Comparison of ENCODE assay signal across 15 cellular contexts in the genomic region with DNA sequence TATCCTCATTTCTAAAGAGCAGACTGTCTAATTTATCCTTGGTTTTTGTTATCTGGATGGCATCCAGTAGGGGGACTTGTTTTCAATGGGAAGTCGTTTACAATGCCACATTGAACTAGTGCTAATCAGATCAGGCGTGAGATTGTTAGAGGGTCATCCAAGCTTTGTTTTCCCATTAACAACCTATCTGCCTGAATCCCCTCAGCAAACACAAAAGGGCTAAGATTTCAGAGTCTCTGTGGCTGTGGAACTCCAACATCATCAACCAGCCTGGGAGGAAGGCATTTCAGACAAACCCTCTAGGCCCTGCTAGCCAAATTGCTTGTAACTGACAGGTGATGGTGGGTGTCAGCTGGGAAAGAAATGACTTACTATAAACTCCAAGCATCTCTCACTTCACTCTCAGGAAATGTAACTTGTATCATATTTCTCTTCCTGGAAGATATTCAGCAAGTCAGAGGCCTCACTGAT. TPM values are rescaled to one million over a fixed set of nuclear protein-coding genes. Genes with fewer than 3 reads are reported as not detected.
DNase-seq lines count a peak whose midpoint lies in the region; ATAC-seq, FAIRE-seq and TF ChIP-seq lines count a peak whose summit lies in the region.
"Had no signal": no experiment of that assay in that cellular context is flagged by ENCODE, and none has a peak within 500 bp of the region (broad histone marks: within the 10 kb centered on the region; RNA-seq: fewer than 3 reads in every experiment).

No MANE protein-coding gene starts in this region.

- H4K20me1 ChIP-seq in H1 (replicated peaks in 1 of 2; ENCODE audit: control insufficient read depth in 1 of 2, insufficient read depth in 2 of 2, low read length in 2 of 2) = no peaks in the 10 kb centered on the region
- H4K20me1 ChIP-seq: BLaER1 treated with 17β-estradiol and CSF1 and Interleukin-3, amounts not matched to agents 10 nM and 100 nM had no signal

- no peaks in the 10 kb centered on the region for H3K79me1 ChIP-seq in H1 (ENCODE audit: low read depth, low read length)

- no peak overlapping the region for H2AK5ac ChIP-seq in H1 (ENCODE audit: low read depth, low read length)

- POLR2A ChIA-PET in H1 (lab: Charles Lee; ENCODE audit: partially characterized antibody) = interaction anchor here (1.1 kb wide), 1 partner anchor 9 kb away, joined by 3 read pairs; no protein-coding TSS in a partner anchor

- ATAC-seq in upper lobe of right lung = no peak

- H4K8ac ChIP-seq in H1 (ENCODE audit: extremely low read depth, insufficient read depth, low read length) = no peak overlapping the region

- H3K27ac ChIP-seq in H1 (ENCODE audit: low read depth, low read length) (no peak overlapping the region), vagina (no peak overlapping the region), stomach (peak overlapping the region in 1 of 5 donors; percentile 34), upper lobe of right lung (no peak overlapping the region)
- H3K27ac ChIP-seq: BLaER1 treated with 17β-estradiol and CSF1 and Interleukin-3, amounts not matched to agents 10 nM and 100 nM had no signal

- H3K9me3 ChIP-seq in H1 (ENCODE audit: insufficient read depth in 2 of 2, low read depth in 1 of 2, low read length in 1 of 2) (no peaks in the 10 kb centered on the region), vagina (no peaks in the 10 kb centered on the region), stomach (no peaks in the 10 kb centered on the region), upper lobe of right lung (no peaks in the 10 kb centered on the region)
- H3K9me3 ChIP-seq: BLaER1 treated with 17β-estradiol and CSF1 and Interleukin-3, amounts not matched to agents 10 nM and 100 nM had no signal

- H2BK15ac ChIP-seq in H1 (ENCODE audit: low read length) = no peak overlapping the region

- no peak overlapping the region for H2BK20ac ChIP-seq in H1 (ENCODE audit: low read length)

- H3K79me2 ChIP-seq in H1 (ENCODE audit: control insufficient read depth in 1 of 2, insufficient read depth in 2 of 2, low read length in 2 of 2) = no peaks in the 10 kb centered on the region

- no peaks in the 10 kb centered on the region for H3K27me3 Mint-ChIP-seq in osteocyte (ENCODE audit: unreplicated experiment)
- H3K27me3 Mint-ChIP-seq: activated CD4-positive, alpha-beta T cell treated with anti-CD3 and anti-CD28 coated beads, Interleukin-2, amount 10 ng/mL, durations not matched to agents 24 days and 14 days had no signal

- TF ChIP-seq POLR2A in H1 (IDR thresholded peaks at IDR 0.05; ENCODE audit: control extremely low read depth in 1 of 2, low read depth in 2 of 2, low read length in 2 of 2) = no peak
- TF ChIP-seq POLR2A in vagina (IDR thresholded peaks at IDR 0.05) = no peak
- TF ChIP-seq POLR2A in stomach (IDR thresholded peaks at IDR 0.05) = no peak

- 79% methylated on average over 2 of the region's 2 CpGs; no CpG with 5 or more reads in 1 of the 2 experiments for WGBS in H1 (ENCODE audit: extremely low coverage in 1 of 2, insufficient coverage in 1 of 2, insufficient read length in 1 of 2, insufficient replicate concordance in 2 of 2, low coverage in 1 of 2, low lambda C conversion rate in 2 of 2, missing lambda C conversion rate in 1 of 2), 2 experiments
- 46 to 62% (median 56%) methylated on average over 2 of the region's 2 CpGs for WGBS in stomach, 5 donors

- no peak overlapping the region for H3K23ac ChIP-seq in H1 (ENCODE audit: insufficient read length)

- no peak overlapping the region for H2BK5ac ChIP-seq in H1 (ENCODE audit: low read depth, low read length)

- H2BK120ac ChIP-seq in H1 (replicated peaks; ENCODE audit: low read depth, low read length) = no peak overlapping the region

- H4K91ac ChIP-seq in H1 (replicated peaks; ENCODE audit: insufficient read length, low read length) = no peak overlapping the region

- H3K56ac ChIP-seq in H1 (replicated peaks; ENCODE audit: insufficient read length, low read depth, low read length) = no peak overlapping the region

- no peaks in the 10 kb centered on the region for H3K9me3 Mint-ChIP-seq in osteocyte (ENCODE audit: unreplicated experiment)
- H3K9me3 Mint-ChIP-seq: activated CD4-positive, alpha-beta T cell treated with anti-CD3 and anti-CD28 coated beads, Interleukin-2, amount 10 ng/mL, durations not matched to agents 24 days and 14 days; T-helper 2 cell treated with Interferon-gamma antibody and Interleukin-4, amounts not matched to agents 5 μg/mL and 100 μg/mL, for 36 hours had no signal

- H3K4me3 ChIP-seq in H1 (ENCODE audit: extremely low read depth in 1 of 4, insufficient read depth in 2 of 4, low read depth in 3 of 4, low read length in 4 of 4) (no peak overlapping the region), vagina (no peak overlapping the region), stomach (no peak overlapping the region), upper lobe of right lung (no peak overlapping the region)
- H3K4me3 ChIP-seq: BLaER1 treated with 17β-estradiol and CSF1 and Interleukin-3, amounts not matched to agents 10 nM and 100 nM had no signal

- CTCF ChIA-PET in H1 (lab: Charles Lee; ENCODE audit: partially characterized antibody) = interaction anchor here (0.8 to 2.4 kb wide), 13 partner anchors 8 to 252 kb away, joined by 3 to 10 read pairs (median 3); no protein-coding TSS in a partner anchor

- no peak overlapping the region for H4K5ac ChIP-seq in H1 (ENCODE audit: insufficient read length, low read depth, low read length)

- TF ChIP-seq CTCF in H1 (IDR thresholded peaks at IDR 0.05; ENCODE audit: control extremely low read depth in 1 of 3, insufficient read depth in 1 of 3, low read depth in 1 of 3, low read length in 3 of 3) (peak in 2 of 3 experiments; percentile 7 to 50; a peak in 2 of 4 replicates), osteocyte (IDR thresholded peaks at IDR 0.05) (peak; percentile 10), vagina (IDR thresholded peaks at IDR 0.05) (no peak), stomach (IDR thresholded peaks at IDR 0.05) (no peak), upper lobe of right lung (IDR thresholded peaks at IDR 0.05) (no peak)

- H2AFZ ChIP-seq in H1 (ENCODE audit: low read length) = peak overlapping the region; percentile 84; the same call in 1 of the 2 replicates

- H3K27me3 ChIP-seq in H1 (replicated peaks in 1 of 4; ENCODE audit: control insufficient read depth in 3 of 4, extremely low read depth in 1 of 4, insufficient read depth in 3 of 4, low read length in 3 of 4) = no peaks in the 10 kb centered on the region
- H3K27me3 ChIP-seq in vagina = no peaks in the 10 kb centered on the region
- H3K27me3 ChIP-seq in stomach = no peaks in the 10 kb centered on the region
- H3K27me3 ChIP-seq in upper lobe of right lung = no peaks in the 10 kb centered on the region
- H3K27me3 ChIP-seq: BLaER1 treated with 17β-estradiol and CSF1 and Interleukin-3, amounts not matched to agents 10 nM and 100 nM had no signal

- no peaks in the 10 kb centered on the region for H3K36me3 Mint-ChIP-seq in osteocyte (ENCODE audit: unreplicated experiment)

- peak; percentile 87 for FAIRE-seq in H1 (lab: Jason Lieb, UNC)

- H3K14ac ChIP-seq in H1 (ENCODE audit: insufficient read length) = no peak overlapping the region

- no peak overlapping the region for H3K18ac ChIP-seq in H1 (ENCODE audit: extremely low read depth, low read length)

- no peak overlapping the region for H3K9ac ChIP-seq in H1 (replicated peaks in 1 of 4; ENCODE audit: extremely low read depth in 1 of 4, low read depth in 3 of 4, low read length in 3 of 4)
- H3K9ac ChIP-seq: BLaER1 treated with 17β-estradiol and CSF1 and Interleukin-3, amounts not matched to agents 10 nM and 100 nM had no signal

- no peaks in the 10 kb centered on the region for H3K23me2 ChIP-seq in H1 (ENCODE audit: low read depth, low read length)

- intact Hi-C loops in vagina (cut with DNase I) (no loop called here), stomach (cut with DNase I; ENCODE audit: low total_unique reads) (no loop called here), upper lobe of right lung (cut with DNase I) (no loop called here)

- H3K4me2 ChIP-seq in H1 (ENCODE audit: insufficient read depth in 1 of 2, low read depth in 2 of 2, low read length in 2 of 2) = no peak overlapping the region
- H3K4me2 ChIP-seq: BLaER1 treated with 17β-estradiol and CSF1 and Interleukin-3, amounts not matched to agents 10 nM and 100 nM had no signal

- TF ChIP-seq RAD21 in H1 (IDR thresholded peaks at IDR 0.05 in 1 of 2, conservative IDR thresholded peaks at IDR 0.05 in 1 of 2; ENCODE audit: low read depth in 2 of 2, low read length in 2 of 2) = peak; percentile 17 to 34; a peak in 2 of 4 replicates

- H3K4me3 Mint-ChIP-seq in osteocyte (ENCODE audit: unreplicated experiment) = no peak overlapping the region
- H3K4me3 Mint-ChIP-seq: activated CD4-positive, alpha-beta T cell treated with anti-CD3 and anti-CD28 coated beads, Interleukin-2, amount 10 ng/mL, durations not matched to agents 24 days and 14 days; T-helper 2 cell treated with Interferon-gamma antibody and Interleukin-4, amounts not matched to agents 5 μg/mL and 100 μg/mL, for 36 hours had no signal

- H3K4me1 ChIP-seq in H1 (replicated peaks in 1 of 4; ENCODE audit: control insufficient read depth in 3 of 4, insufficient read depth in 4 of 4, low read length in 3 of 4) = no peaks in the 10 kb centered on the region
- no peaks in the 10 kb centered on the region for H3K4me1 ChIP-seq in vagina
- no peaks in the 10 kb centered on the region for H3K4me1 ChIP-seq in stomach
- no peaks in the 10 kb centered on the region for H3K4me1 ChIP-seq in upper lobe of right lung

- H3K4me1 Mint-ChIP-seq in osteocyte (ENCODE audit: unreplicated experiment) = peaks cover 14% of the 10 kb centered on the region

- DNase-seq in ELF-1 (ENCODE audit: low read depth, low spot score) (peak; percentile 17), NCI-H2171 (lab: John Stamatoyannopoulos, UW) (peak; percentile 28), H1 (ENCODE audit: low read depth in 1 of 2, low spot score in 2 of 2) (no peak), osteocyte (ENCODE audit: extremely low spot score, unreplicated experiment) (no peak), vagina (ENCODE audit: extremely low spot score in 2 of 2) (no peak), stomach (no peak), NCI-H1930 (lab: John Stamatoyannopoulos, UW) (no peak), upper lobe of right lung (no peak)
- DNase-seq: activated CD4-positive, alpha-beta T cell treated with anti-CD3 and anti-CD28 coated beads, Interleukin-2, amount 10 ng/mL, durations not matched to agents 24 days and 14 days; dermis blood vessel endothelial cell; GDM1; MM.1S; stimulated activated CD4-positive, alpha-beta T cell treated with anti-CD3 and anti-CD28 coated beads, Interleukin-2, amount 100 ng/mL, for 24 hours had no signal

- no peak overlapping the region for H3K4ac ChIP-seq in H1 (replicated peaks; ENCODE audit: insufficient read length, low read depth, low read length)

- H3K27ac Mint-ChIP-seq in osteocyte (ENCODE audit: unreplicated experiment) = no peak overlapping the region
- H3K27ac Mint-ChIP-seq: activated CD4-positive, alpha-beta T cell treated with anti-CD3 and anti-CD28 coated beads, Interleukin-2, amount 10 ng/mL, durations not matched to agents 24 days and 14 days; T-helper 2 cell treated with Interferon-gamma antibody and Interleukin-4, amounts not matched to agents 5 μg/mL and 100 μg/mL, for 36 hours had no signal

- no peak overlapping the region for H2BK12ac ChIP-seq in H1 (ENCODE audit: low read depth, low read length)

- H3K36me3 ChIP-seq in H1 (ENCODE audit: control insufficient read depth in 2 of 4, insufficient read depth in 4 of 4, low read length in 3 of 4) (no peaks in the 10 kb centered on the region; a peak in 1 of 8 replicates), vagina (no peaks in the 10 kb centered on the region), stomach (no peaks in the 10 kb centered on the region), upper lobe of right lung (no peaks in the 10 kb centered on the region)
- H3K36me3 ChIP-seq: BLaER1 treated with 17β-estradiol and CSF1 and Interleukin-3, amounts not matched to agents 10 nM and 100 nM had no signal

- no peak for TF ChIP-seq EP300 in H1 (IDR thresholded peaks at IDR 0.05; ENCODE audit: borderline replicate concordance in 1 of 2, low read depth in 2 of 2, low read length in 2 of 2)
- TF ChIP-seq EP300 in stomach (IDR thresholded peaks at IDR 0.05) = no peak

RNA-seq across cellular contexts. Expression of a gene that starts 47.7 kb away (rescaled TPM):
- total RNA-seq in H1 (2021; fragmentation: NEBNext Ultra II Directional; extraction: Animal tissue kit (Norgen Biotek cat#: 25700)) = not detected in 2 replicates
- polyA plus RNA-seq in H1 (2011; rRNA removed) (not detected in 2 replicates), stomach (under 1 TPM in 1 of 3 donors, not detected in 2; 0.13 TPM)
- polyA plus RNA-seq in H1 (2011; cell fraction: cytosol; rRNA removed) = not detected
- polyA plus RNA-seq in H1 (2011; cell fraction: nucleus; rRNA removed) = not detected
- polyA plus RNA-seq in H1 (2012, experiment 1 of 2) = not detected in 4 replicates
- polyA plus RNA-seq in H1 (2012, experiment 2 of 2) = not detected
- 0.04 TPM for polyA plus RNA-seq in H1 (2013, experiment 1 of 2)
- not detected for polyA plus RNA-seq in H1 (2013, experiment 2 of 2)
- polyA minus RNA-seq in H1 (2011; rRNA and poly(A)+ RNA removed) = not detected in 2 replicates
- polyA minus RNA-seq in H1 (2011; cell fraction: cytosol; rRNA and poly(A)+ RNA removed) = not detected
- polyA minus RNA-seq in H1 (2011; cell fraction: nucleus; rRNA and poly(A)+ RNA removed) = not detected
- total RNA-seq in osteocyte (not detected in 2 replicates), vagina (0.49 TPM), stomach (10 to 100 TPM in 2 of 5 donors, 1 to 10 TPM in 1, under 1 TPM in 1, not detected in 1; 0.45 to 13.4 (median 7.1) TPM), upper lobe of right lung (not detected)
- total RNA-seq: activated CD4-positive, alpha-beta T cell treated with anti-CD3 and anti-CD28 coated beads, Interleukin-2, amount 10 ng/mL, durations not matched to agents 24 days and 14 days; dermis blood vessel endothelial cell had no signal

Comparison
In these comparisons a context has a peak if more than half of its experiments do, and no peak if none do; other contexts are left out.
1. DNase-seq: peak in ELF-1 (single experiment) and NCI-H2171 (single experiment); none in H1 (0 of 2), osteocyte (single experiment), vagina (0 of 2), stomach (single experiment), NCI-H1930 (0 of 2) and upper lobe of right lung (single experiment).
2. CTCF ChIP-seq: peak in H1 (2 of 3) and osteocyte (single experiment); none in vagina (0 of 3), stomach (0 of 7) and upper lobe of right lung (single experiment).